Comparison of ENCODE assay signal across 8 cellular contexts in genomic region chr20:37192137-37192854, GRCh38. TPM values are rescaled to one million over a fixed set of nuclear protein-coding genes. Genes with fewer than 3 reads are reported as not detected.
A peak's percentile ranks its signal among the peaks of the same experiment; 100 is the strongest.
DNase-seq lines count a peak whose midpoint lies in the region; ATAC-seq and TF ChIP-seq lines count a peak whose summit lies in the region.

No MANE protein-coding gene starts in this region.

- no peaks in the 10 kb centered on the region for H3K9me2 ChIP-seq in SU-DHL-6 (replicated peaks; ENCODE audit: insufficient read depth, low read length)

- no peaks in the 10 kb centered on the region for H3K9me3 ChIP-seq in SU-DHL-6 (ENCODE audit: insufficient read depth, low read length)

- H3K27me3 ChIP-seq in SU-DHL-6 (ENCODE audit: low read length): no peaks in the 10 kb centered on the region

- H3K9me3 Mint-ChIP-seq in activated naive CD8-positive, alpha-beta T cell (ENCODE audit: low read depth): no peaks in the 10 kb centered on the region
- no peaks in the 10 kb centered on the region for H3K9me3 Mint-ChIP-seq in progenitor cell of endocrine pancreas (ENCODE audit: low read depth)

- no peak overlapping the region for H2AFZ ChIP-seq in SU-DHL-6 (ENCODE audit: low read depth, low read length, severe bottlenecking)

- peaks cover 76% of the 10 kb centered on the region for H3K4me1 Mint-ChIP-seq in activated naive CD8-positive, alpha-beta T cell (ENCODE audit: low read depth)
- peaks cover 10% of the 10 kb centered on the region for H3K4me1 Mint-ChIP-seq in progenitor cell of endocrine pancreas (ENCODE audit: low read depth)

- peaks cover 2% of the 10 kb centered on the region for H3K36me3 Mint-ChIP-seq in activated naive CD8-positive, alpha-beta T cell
- H3K36me3 Mint-ChIP-seq in progenitor cell of endocrine pancreas (ENCODE audit: insufficient read depth): peaks cover 6% of the 10 kb centered on the region

- peak; percentile 67 for ATAC-seq in GM18511 (IDR thresholded peaks at IDR 0.05; ENCODE audit: unreplicated experiment)

- H3K4me3 ChIP-seq in SU-DHL-6 (ENCODE audit: insufficient read depth, low read length, poor library complexity, severe bottlenecking): no peak overlapping the region

- peaks cover 13% of the 10 kb centered on the region for H4K20me1 ChIP-seq in SU-DHL-6 (ENCODE audit: low read depth, low read length)

- no peak overlapping the region for H3K4me2 ChIP-seq in SU-DHL-6 (ENCODE audit: low read depth, low read length, poor library complexity, severe bottlenecking)

- intact Hi-C loops in head of caudate nucleus (cut with DNase I): loop anchor here (10.0 kb wide), 1 partner anchor 193 kb away; no protein-coding TSS in a partner anchor

- DNase-seq in NCI-H1105 treated with DMSO at 0.1 percent for 48 hours (lab: John Stamatoyannopoulos, UW) (peak; percentile 92), head of caudate nucleus (peak; percentile 80 to 98 (median 94)), progenitor cell of endocrine pancreas (ENCODE audit: low spot score, unreplicated experiment) (peak; percentile 51), ureter (ENCODE audit: low spot score) (peak; percentile 86)

- no peak overlapping the region for H3K9ac ChIP-seq in SU-DHL-6 (ENCODE audit: low read length)

- H3K4me3 Mint-ChIP-seq in activated naive CD8-positive, alpha-beta T cell: no peak overlapping the region
- no peak overlapping the region for H3K4me3 Mint-ChIP-seq in progenitor cell of endocrine pancreas (ENCODE audit: low read depth)

- peak overlapping the region; percentile 29 for H3K27ac Mint-ChIP-seq in activated naive CD8-positive, alpha-beta T cell
- peak overlapping the region; percentile 22 for H3K27ac Mint-ChIP-seq in progenitor cell of endocrine pancreas

- peaks cover 91% of the 10 kb centered on the region for H3K79me2 ChIP-seq in SU-DHL-6 (ENCODE audit: insufficient read depth, low read length)

- H3K27me3 Mint-ChIP-seq in activated naive CD8-positive, alpha-beta T cell: no peaks in the 10 kb centered on the region
- no peaks in the 10 kb centered on the region for H3K27me3 Mint-ChIP-seq in progenitor cell of endocrine pancreas

- H3K27ac ChIP-seq in 22Rv1 (0 out of 2 replicates have a peak overlapping the region, but pooled peaks have one; percentile 26), SU-DHL-6 (ENCODE audit: low read depth, low read length) (no peak overlapping the region)

- TF ChIP-seq CTCF in 22Rv1 (IDR thresholded peaks at IDR 0.05): peak; percentile 96
- TF ChIP-seq CTCF in SU-DHL-6 (IDR thresholded peaks at IDR 0.05; ENCODE audit: insufficient read depth, low read length, poor library complexity, severe bottlenecking): peak; percentile 62
- TF ChIP-seq CTCF in progenitor cell of endocrine pancreas (IDR thresholded peaks at IDR 0.05; ENCODE audit: unreplicated experiment): peak; percentile 80

- H3F3A ChIP-seq in SU-DHL-6 (ENCODE audit: insufficient read depth): peaks cover 5% of the 10 kb centered on the region; the same call in 1 of the 2 replicates

- H3K36me3 ChIP-seq in SU-DHL-6 (ENCODE audit: low read length): no peaks in the 10 kb centered on the region

RNA-seq across cellular contexts. Expression of gene MROH8, which starts 12.9 kb away (rescaled TPM):
- total RNA-seq in progenitor cell of endocrine pancreas (5.7 and 6.1 TPM in 2 replicates), ureter (3.1 TPM)

RNA-seq across cellular contexts. Expression of gene RPN2, which starts 13.2 kb away (rescaled TPM):
- total RNA-seq in progenitor cell of endocrine pancreas (213 and 216 TPM in 2 replicates), ureter (215 TPM)
